ENCODE assay signal across 17 cellular contexts in genomic region chr11:55895216-55895615, GRCh38. TPM values are rescaled to one million over a fixed set of nuclear protein-coding genes. Genes with fewer than 3 reads are reported as not detected.
"Had no signal": no experiment of that assay in that cellular context is flagged by ENCODE, and none has a peak within 500 bp of the region (broad histone marks: within the 10 kb centered on the region; RNA-seq: fewer than 3 reads in every experiment).

No MANE protein-coding gene starts in this region.

- H3K4me1 ChIP-seq: body of pancreas, colonic mucosa, left ventricle myocardium inferior, right lobe of liver had no signal

- H3K36me3 ChIP-seq: colonic mucosa, left ventricle myocardium inferior, ovary, right lobe of liver had no signal

- H3K79me2 ChIP-seq: hepatocyte had no signal

- H2AFZ ChIP-seq: hepatocyte had no signal

- H3K4me3 ChIP-seq: body of pancreas, colonic mucosa, hepatocyte, left ventricle myocardium inferior, mucosa of descending colon, ovary, right lobe of liver had no signal

- H3K27ac ChIP-seq: body of pancreas, colonic mucosa, hepatocyte, left ventricle myocardium inferior, ovary, right lobe of liver had no signal

- DNase-seq: activated CD4-positive, alpha-beta T cell treated with anti-CD3 and anti-CD28 coated beads, Interleukin-2, amount 50 U/mL, for 1 hour; activated CD8-positive, alpha-beta memory T cell treated with anti-CD3 and anti-CD28 coated beads for 24 hours; activated gamma-delta T cell treated with Interleukin-2 at 50 U/mL for 16 hours; amniotic stem cell; body of pancreas; caudate nucleus; colonic mucosa; left ventricle myocardium inferior; mucosa of descending colon; naive thymus-derived CD4-positive, alpha-beta T cell; ovary; right lobe of liver; stimulated activated naive CD8-positive, alpha-beta T cell treated with anti-CD3 and anti-CD28 coated beads, Interleukin-15, Interleukin-2, amounts not matched to agents 100 U/mL and 50 U/mL, for 24 hours had no signal

- H3K9me3 ChIP-seq: body of pancreas, colonic mucosa, mucosa of descending colon, ovary, right lobe of liver had no signal

- H3K27me3 ChIP-seq: body of pancreas, colonic mucosa, hepatocyte, ovary, right lobe of liver had no signal

- H3K4me2 ChIP-seq: hepatocyte had no signal

RNA-seq across cellular contexts. Expression of gene TRIM51, which starts 12.1 kb away (rescaled TPM):
- total RNA-seq: body of pancreas, colonic mucosa, esophagus mucosa, hepatocyte, kidney epithelial cell, left ventricle myocardium inferior, mucosa of descending colon, ovary, pulmonary artery endothelial cell, right lobe of liver had no signal

RNA-seq across cellular contexts. Expression of gene OR5W2, which starts 19.2 kb away (rescaled TPM):
- total RNA-seq: body of pancreas; colonic mucosa; esophagus mucosa; hepatocyte; kidney epithelial cell; left ventricle myocardium inferior; mucosa of descending colon; naive thymus-derived CD4-positive, alpha-beta T cell; ovary; pulmonary artery endothelial cell; right lobe of liver had no signal

RNA-seq across cellular contexts. Expression of gene OR5I1, which starts 41.0 kb away (rescaled TPM):
- total RNA-seq: body of pancreas; colonic mucosa; esophagus mucosa; hepatocyte; kidney epithelial cell; left ventricle myocardium inferior; mucosa of descending colon; naive thymus-derived CD4-positive, alpha-beta T cell; ovary; pulmonary artery endothelial cell; right lobe of liver had no signal

RNA-seq across cellular contexts. Expression of gene OR5D16, which starts 56.7 kb away (rescaled TPM):
- total RNA-seq: body of pancreas; colonic mucosa; esophagus mucosa; hepatocyte; kidney epithelial cell; left ventricle myocardium inferior; mucosa of descending colon; naive thymus-derived CD4-positive, alpha-beta T cell; ovary; pulmonary artery endothelial cell; right lobe of liver had no signal
